Comparison of ENCODE assay signal across 8 cellular contexts in genomic region chr5:72268753-72269410, GRCh38. TPM values are rescaled to one million over a fixed set of nuclear protein-coding genes. Genes with fewer than 3 reads are reported as not detected.
A peak's percentile ranks its signal among the peaks of the same experiment; 100 is the strongest.
DNase-seq lines count a peak whose midpoint lies in the region; ATAC-seq and TF ChIP-seq lines count a peak whose summit lies in the region.

No MANE protein-coding gene starts in this region.

- H3K27me3 ChIP-seq in gastroesophageal sphincter (no peaks in the 10 kb centered on the region), smooth muscle cell (ENCODE audit: low read depth) (no peaks in the 10 kb centered on the region)

- H3K4me3 ChIP-seq in AG04449 (ENCODE audit: low read depth, low read length), result no peak overlapping the region
- no peak overlapping the region for H3K4me3 ChIP-seq in GM12875 (ENCODE audit: low read depth, low read length)
- H3K4me3 ChIP-seq in gastroesophageal sphincter, result no peak overlapping the region
- no peak overlapping the region for H3K4me3 ChIP-seq in smooth muscle cell

- peaks cover 19% of the 10 kb centered on the region for H3K79me2 ChIP-seq in smooth muscle cell (ENCODE audit: low read depth)

- no peak for TF ChIP-seq POLR2A in gastroesophageal sphincter (IDR thresholded peaks at IDR 0.05)

- no peaks in the 10 kb centered on the region for H3K36me3 ChIP-seq in gastroesophageal sphincter
- H3K36me3 ChIP-seq in smooth muscle cell (ENCODE audit: low read depth), result no peaks in the 10 kb centered on the region

- H3F3A ChIP-seq in smooth muscle cell (ENCODE audit: low read depth), result peaks cover 7% of the 10 kb centered on the region

- H3K4me2 ChIP-seq in smooth muscle cell, result no peak overlapping the region

- WGBS in gastroesophageal sphincter (ENCODE audit: low coverage in 1 of 2), 2 donors, result 70 to 82% methylated on average over 2 of the region's 2 CpGs
- 40% methylated on average over 2 of the region's 2 CpGs for WGBS in smooth muscle cell (ENCODE audit: low lambda C conversion rate)

- TF ChIP-seq CTCF in AG04449 (IDR thresholded peaks at IDR 0.05; ENCODE audit: insufficient read depth, low read length, missing control alignments) (peak; percentile 51), GM12875 (IDR thresholded peaks at IDR 0.05; ENCODE audit: borderline replicate concordance, insufficient read depth, low read depth, low read length) (peak; percentile 63; the same call in 1 of the 2 replicates), gastroesophageal sphincter (IDR thresholded peaks at IDR 0.05) (peak; percentile 27 to 54 (median 42)), smooth muscle cell (IDR thresholded peaks at IDR 0.05; ENCODE audit: borderline replicate concordance, insufficient read depth, poor library complexity, severe bottlenecking) (peak; percentile 68)

- H2AFZ ChIP-seq in smooth muscle cell (ENCODE audit: low read depth), result no peak overlapping the region

- no peak for ATAC-seq in gastroesophageal sphincter
- ATAC-seq in HG03342 (IDR thresholded peaks at IDR 0.05; ENCODE audit: unreplicated experiment), result no peak

- no peak overlapping the region for H3K9ac ChIP-seq in smooth muscle cell (ENCODE audit: low read depth)

- POLR2A ChIA-PET in AG04449 (lab: Yijun Ruan, JAX), result no interaction called here

- DNase-seq in AG04449 (ENCODE audit: low read depth, low spot score) (no peak), NCI-H226 (peak; percentile 35), activated T-cell treated with anti-CD3 and anti-CD28 coated beads for 4 hours (peak; percentile 29), smooth muscle cell (lab: John Stamatoyannopoulos, UW; ENCODE audit: unreplicated experiment) (no peak), NCI-H1092 (lab: John Stamatoyannopoulos, UW) (no peak)

- H3K27ac ChIP-seq in gastroesophageal sphincter (no peak overlapping the region), smooth muscle cell (ENCODE audit: low read depth) (no peak overlapping the region)

- CTCF ChIA-PET in AG04449 (lab: Yijun Ruan, JAX), result interaction anchor here (0.6 to 3.5 kb wide), 22 partner anchors 9 to 500 kb away, joined by 3 to 29 read pairs (median 4); no protein-coding TSS in a partner anchor

- TF ChIP-seq EP300 in gastroesophageal sphincter (IDR thresholded peaks at IDR 0.05), result no peak

- no peaks in the 10 kb centered on the region for H3K9me3 ChIP-seq in gastroesophageal sphincter
- H3K9me3 ChIP-seq in smooth muscle cell (replicated peaks; ENCODE audit: low read depth), result no peaks in the 10 kb centered on the region

- H3K4me1 ChIP-seq in gastroesophageal sphincter (peaks cover 3 to 45% (median 5%) of the 10 kb centered on the region in 3 donors), smooth muscle cell (ENCODE audit: low read depth) (peaks cover 4% of the 10 kb centered on the region)

- H4K20me1 ChIP-seq in smooth muscle cell (ENCODE audit: low read depth), result no peaks in the 10 kb centered on the region

RNA-seq across cellular contexts. Expression of gene MRPS27, which starts 51.2 kb away (rescaled TPM):
- total RNA-seq in gastroesophageal sphincter, result 10 to 100 TPM; 48.6 to 57.9 (median 55.1) TPM
- 38.3 and 47.8 TPM in 2 replicates for total RNA-seq in smooth muscle cell
- polyA plus RNA-seq in smooth muscle cell, result 36.7 and 41.0 TPM in 2 replicates

RNA-seq across cellular contexts. Expression of gene PTCD2, which starts 51.3 kb away (rescaled TPM):
- total RNA-seq in gastroesophageal sphincter (1 to 10 TPM; 2.7 to 7.2 (median 5.4) TPM), smooth muscle cell (8.5 and 10.0 TPM in 2 replicates)
- 4.7 and 6.3 TPM in 2 replicates for polyA plus RNA-seq in smooth muscle cell

Comparison
In these comparisons a context has a peak if more than half of its experiments do, and no peak if none do; other contexts are left out.
1. DNase-seq: peak in NCI-H226 (single experiment) and activated T-cell treated with anti-CD3 and anti-CD28 coated beads for 4 hours (single experiment); none in AG04449 (single experiment), smooth muscle cell (single experiment) and NCI-H1092 (single experiment).
2. Peak in every context shown above with its lines, with median percentiles within 50 percentile points of each other: CTCF ChIP-seq.